Comparison of ENCODE assay signal across 3 cellular contexts in genomic region chr5:149024978-149025377, GRCh38.
TF ChIP-seq lines count a peak whose summit lies in the region.

No MANE protein-coding gene starts in this region.

TF ChIP-seq in SK-N-SH treated with all-trans-retinoic acid at 6 μM for 48 hours, 23 proteins besides CTCF, POLR2A, EP300 and RAD21:
- TF ChIP-seq ZNF565 (CRISPR knock-in tag; conservative IDR thresholded peaks at IDR 0.05; ENCODE audit: low read depth) (no peak), TSHZ2 (CRISPR knock-in tag; IDR thresholded peaks at IDR 0.05) (no peak)

TF ChIP-seq in SK-N-SH, 30 proteins besides CTCF, POLR2A, EP300 and RAD21:
- no peak for TF ChIP-seq SMC3 (IDR thresholded peaks at IDR 0.05; ENCODE audit: low read depth, low read length)
- TF ChIP-seq YY1 (IDR thresholded peaks at IDR 0.05; ENCODE audit: low read depth) = no peak
- no peak for TF ChIP-seq ELF1 (IDR thresholded peaks at IDR 0.05)
- TF ChIP-seq MAX (IDR thresholded peaks at IDR 0.05; ENCODE audit: low read depth) = no peak
- TF ChIP-seq MEF2A (IDR thresholded peaks at IDR 0.05; ENCODE audit: borderline replicate concordance, low read depth) = no peak
- TF ChIP-seq PBX3 (IDR thresholded peaks at IDR 0.05) = no peak
- TF ChIP-seq USF2 (IDR thresholded peaks at IDR 0.05; ENCODE audit: borderline replicate concordance, low read depth, low read length) = no peak
- no peak for TF ChIP-seq TCF12 (IDR thresholded peaks at IDR 0.05)
- TF ChIP-seq TEAD4 (IDR thresholded peaks at IDR 0.05; ENCODE audit: borderline replicate concordance, insufficient read depth) = no peak
- TF ChIP-seq SIN3A (IDR thresholded peaks at IDR 0.05; ENCODE audit: borderline replicate concordance, low read depth, low read length) = no peak
- TF ChIP-seq MXI1 (IDR thresholded peaks at IDR 0.05; ENCODE audit: low read depth, low read length) = no peak
- TF ChIP-seq POLR2AphosphoS5 (IDR thresholded peaks at IDR 0.05; ENCODE audit: low read depth, low read length) = no peak
- no peak for TF ChIP-seq TAF1 (IDR thresholded peaks at IDR 0.05; ENCODE audit: borderline replicate concordance, low read depth, low read length)
- no peak for TF ChIP-seq RCOR1 (IDR thresholded peaks at IDR 0.05; ENCODE audit: low read length)
- TF ChIP-seq GATA2 (CRISPR knock-in tag; IDR thresholded peaks at IDR 0.05) = no peak
- no peak for TF ChIP-seq FOSL2 (IDR thresholded peaks at IDR 0.05; ENCODE audit: borderline replicate concordance, low read depth)
- no peak for TF ChIP-seq USF1 (IDR thresholded peaks at IDR 0.05; ENCODE audit: borderline replicate concordance, low read depth)
- TF ChIP-seq GABPA (IDR thresholded peaks at IDR 0.05; ENCODE audit: low read depth) = no peak
- no peak for TF ChIP-seq IRF3 (IDR thresholded peaks at IDR 0.05; ENCODE audit: low read depth, low read length)

TF ChIP-seq in IMR-90, 13 proteins besides CTCF, POLR2A, EP300 and RAD21:
- TF ChIP-seq FOS (IDR thresholded peaks at IDR 0.05; ENCODE audit: low read depth, low read length) (no peak), RCOR1 (IDR thresholded peaks at IDR 0.05; ENCODE audit: insufficient replicate concordance, low read length) (no peak), MXI1 (IDR thresholded peaks at IDR 0.05; ENCODE audit: borderline replicate concordance, low read depth, low read length) (no peak)
